11 cellular contexts compared by ENCODE assay signal in genomic region chr6:41730531-41731436, GRCh38. TPM values are rescaled to one million over a fixed set of nuclear protein-coding genes. Genes with fewer than 3 reads are reported as not detected.
DNase-seq lines count a peak whose midpoint lies in the region; ATAC-seq and TF ChIP-seq lines count a peak whose summit lies in the region.
"Had no signal": no experiment of that assay in that cellular context is flagged by ENCODE, and none has a peak within 500 bp of the region (broad histone marks: within the 10 kb centered on the region; RNA-seq: fewer than 3 reads in every experiment).

No MANE protein-coding gene starts in this region.

- no peaks in the 10 kb centered on the region for H3K27me3 Mint-ChIP-seq in stimulated activated naive CD8-positive, alpha-beta T cell treated with anti-CD3 and anti-CD28 coated beads, Interleukin-15, Interleukin-2, amounts not matched to agents 100 ng/mL and 50 ng/mL, for 24 hours
- H3K27me3 Mint-ChIP-seq in T-cell = no peaks in the 10 kb centered on the region

- H3K4me3 Mint-ChIP-seq in stimulated activated naive CD8-positive, alpha-beta T cell treated with anti-CD3 and anti-CD28 coated beads, Interleukin-15, Interleukin-2, amounts not matched to agents 100 ng/mL and 50 ng/mL, for 24 hours = peak overlapping the region; percentile 37
- H3K4me3 Mint-ChIP-seq in T-cell = no peak overlapping the region

- peak overlapping the region; percentile 55 for H3K27ac Mint-ChIP-seq in stimulated activated naive CD8-positive, alpha-beta T cell treated with anti-CD3 and anti-CD28 coated beads, Interleukin-15, Interleukin-2, amounts not matched to agents 100 ng/mL and 50 ng/mL, for 24 hours
- peak overlapping the region; percentile 68 for H3K27ac Mint-ChIP-seq in T-cell

- ATAC-seq in stimulated activated naive CD8-positive, alpha-beta T cell treated with anti-CD3 and anti-CD28 coated beads, Interleukin-15, Interleukin-2, amounts not matched to agents 100 U/mL and 50 U/mL, for 24 hours = no peak
- ATAC-seq in T-cell (replicated peaks in 1 of 4) = no peak
- no peak for ATAC-seq in GM21367 (IDR thresholded peaks at IDR 0.05; ENCODE audit: unreplicated experiment)
- ATAC-seq in HG03139 (IDR thresholded peaks at IDR 0.05; ENCODE audit: unreplicated experiment) = no peak

- H3K4me1 Mint-ChIP-seq in stimulated activated naive CD8-positive, alpha-beta T cell treated with anti-CD3 and anti-CD28 coated beads, Interleukin-15, Interleukin-2, amounts not matched to agents 100 ng/mL and 50 ng/mL, for 24 hours (ENCODE audit: low read depth) = peaks cover 56% of the 10 kb centered on the region
- peaks cover 45 to 74% (median 49%) of the 10 kb centered on the region in 3 donors for H3K4me1 Mint-ChIP-seq in T-cell

- no peaks in the 10 kb centered on the region for H3K9me3 Mint-ChIP-seq in stimulated activated naive CD8-positive, alpha-beta T cell treated with anti-CD3 and anti-CD28 coated beads, Interleukin-15, Interleukin-2, amounts not matched to agents 100 ng/mL and 50 ng/mL, for 24 hours
- no peaks in the 10 kb centered on the region for H3K9me3 Mint-ChIP-seq in T-cell

- POLR2A ChIA-PET in T-cell (lab: Charles Lee) = no interaction called here
- POLR2A ChIA-PET in HEK293T (lab: Yijun Ruan, JAX) = interaction anchor here (0.9 kb wide), 1 partner anchor 36 kb away, joined by 3 read pairs; no protein-coding TSS in a partner anchor

- H3K36me3 Mint-ChIP-seq in stimulated activated naive CD8-positive, alpha-beta T cell treated with anti-CD3 and anti-CD28 coated beads, Interleukin-15, Interleukin-2, amounts not matched to agents 100 ng/mL and 50 ng/mL, for 24 hours (ENCODE audit: low read depth) = no peaks in the 10 kb centered on the region
- no peaks in the 10 kb centered on the region for H3K36me3 Mint-ChIP-seq in T-cell

- no peak for DNase-seq in stimulated activated naive CD8-positive, alpha-beta T cell treated with anti-CD3 and anti-CD28 coated beads, Interleukin-15, Interleukin-2, amounts not matched to agents 100 U/mL and 50 U/mL, for 24 hours
- DNase-seq in T-cell (no peak), iris pigment epithelial cell (ENCODE audit: low read depth) (peak; percentile 38), HEK293T (ENCODE audit: extremely low spot score) (no peak)
- DNase-seq in activated effector memory CD4-positive, alpha-beta T cell treated with Interleukin-2 at 50 U/mL for 16 hours = no peak
- DNase-seq: activated CD4-positive, alpha-beta T cell treated with anti-CD3 and anti-CD28 coated beads for 48 hours; stimulated activated CD4-positive, alpha-beta T cell treated with anti-CD3 and anti-CD28 coated beads, Interleukin-2, amount 100 ng/mL, for 48 hours had no signal

- CTCF ChIA-PET in T-cell (lab: Charles Lee) (interaction anchor here in 1 of 2 donors (0.6 kb wide), 1 partner anchor 170 kb away, joined by 8 read pairs; no protein-coding TSS in a partner anchor), HEK293T (lab: Yijun Ruan, JAX) (no interaction called here)

TF ChIP-seq in HEK293T, 16 proteins besides CTCF, POLR2A, EP300 and RAD21:
- no peak for TF ChIP-seq ELF4 (IDR thresholded peaks at IDR 0.05)
- no peak for TF ChIP-seq FOXA1 (IDR thresholded peaks at IDR 0.05)
- no peak for TF ChIP-seq CTBP1 (IDR thresholded peaks at IDR 0.05; ENCODE audit: borderline replicate concordance)
- TF ChIP-seq L3MBTL2 (conservative IDR thresholded peaks at IDR 0.05) = no peak
- TF ChIP-seq ARNT (IDR thresholded peaks at IDR 0.05) = no peak
- TF ChIP-seq HDGF (IDR thresholded peaks at IDR 0.05; ENCODE audit: borderline replicate concordance) = no peak
- no peak for TF ChIP-seq FOXM1 (IDR thresholded peaks at IDR 0.05; ENCODE audit: borderline replicate concordance)
- TF ChIP-seq BHLHE40 (IDR thresholded peaks at IDR 0.05; ENCODE audit: borderline replicate concordance) = no peak
- TF ChIP-seq PKNOX1 (IDR thresholded peaks at IDR 0.05) = no peak
- no peak for TF ChIP-seq LEF1 (IDR thresholded peaks at IDR 0.05; ENCODE audit: borderline replicate concordance)
- no peak for TF ChIP-seq NFRKB (IDR thresholded peaks at IDR 0.05)
- TF ChIP-seq SUZ12 (IDR thresholded peaks at IDR 0.05) = no peak
- no peak for TF ChIP-seq FOXK2 (IDR thresholded peaks at IDR 0.05)
- no peak for TF ChIP-seq TARDBP (IDR thresholded peaks at IDR 0.05)
- TF ChIP-seq SP1 (IDR thresholded peaks at IDR 0.05) = no peak
- TF ChIP-seq ZNF384 (IDR thresholded peaks at IDR 0.05) = no peak

RNA-seq across cellular contexts. Expression of gene TFEB, which starts 4.6 kb away (rescaled TPM):
- total RNA-seq in T-cell = 10 to 100 TPM; 18.9 to 28.1 (median 19.5) TPM

RNA-seq across cellular contexts. Expression of gene PGC, which starts 16.4 kb away (rescaled TPM):
- total RNA-seq in T-cell = under 1 TPM in 3 of 5 donors, not detected in 2; 0.58 to 0.86 (median 0.70) TPM
- total RNA-seq: astrocyte had no signal

RNA-seq across cellular contexts. Expression of gene FRS3, which starts 48.9 kb away (rescaled TPM):
- total RNA-seq in T-cell = 10 to 100 TPM in 1 of 5 donors, 1 to 10 TPM in 4; 5.2 to 10.4 (median 8.9) TPM

RNA-seq across cellular contexts. Expression of gene PRICKLE4, which starts 49.8 kb away (rescaled TPM):
- under 1 TPM in 2 of 5 donors, not detected in 3; 0.44 to 0.60 TPM for total RNA-seq in T-cell

RNA-seq across cellular contexts. Expression of gene TOMM6, which starts 56.7 kb away (rescaled TPM):
- 100 to 1,000 TPM; 124 to 131 (median 127) TPM for total RNA-seq in T-cell
